21 cellular contexts compared by ENCODE assay signal in genomic region chr13:113527272-113527958, GRCh38. TPM values are rescaled to one million over a fixed set of nuclear protein-coding genes. Genes with fewer than 3 reads are reported as not detected.
DNase-seq lines count a peak whose midpoint lies in the region; ATAC-seq and TF ChIP-seq lines count a peak whose summit lies in the region.
"Had no signal": no experiment of that assay in that cellular context is flagged by ENCODE, and none has a peak within 500 bp of the region (broad histone marks: within the 10 kb centered on the region; RNA-seq: fewer than 3 reads in every experiment).

No MANE protein-coding gene starts in this region.

- H3K27me3 ChIP-seq in HL-60 (ENCODE audit: insufficient read depth, poor library complexity, severe bottlenecking) (no peaks in the 10 kb centered on the region), WERI-Rb-1 (ENCODE audit: insufficient read depth, low read depth, severe bottlenecking) (no peaks in the 10 kb centered on the region), neutrophil (no peaks in the 10 kb centered on the region), gastroesophageal sphincter (no peaks in the 10 kb centered on the region)
- H3K27me3 ChIP-seq: body of pancreas, colonic mucosa had no signal

- no peak for TF ChIP-seq EP300 in gastroesophageal sphincter (IDR thresholded peaks at IDR 0.05)

- H3K9me3 ChIP-seq in WERI-Rb-1 (ENCODE audit: severe bottlenecking) (no peaks in the 10 kb centered on the region), neutrophil (no peaks in the 10 kb centered on the region), gastroesophageal sphincter (no peaks in the 10 kb centered on the region)
- H3K9me3 ChIP-seq: body of pancreas, colonic mucosa, SK-N-SH had no signal

- TF ChIP-seq CTCF in HL-60 (IDR thresholded peaks at IDR 0.05; ENCODE audit: insufficient read depth, low read length) (no peak), WERI-Rb-1 (IDR thresholded peaks at IDR 0.05; ENCODE audit: low read depth, low read length) (no peak), neutrophil (IDR thresholded peaks at IDR 0.05) (no peak), gastroesophageal sphincter (IDR thresholded peaks at IDR 0.05) (no peak)

- 84 to 88% methylated on average over 9 to 19 of the region's 19 CpGs for WGBS in gastroesophageal sphincter (ENCODE audit: low coverage in 1 of 2), 2 donors

- ATAC-seq in gastroesophageal sphincter, result no peak
- ATAC-seq in HG02885 (IDR thresholded peaks at IDR 0.05; ENCODE audit: poor library complexity, unreplicated experiment), result no peak
- ATAC-seq: activated T-cell treated with anti-CD3 and anti-CD28 coated beads, Interleukin-2, amount 50 U/mL, for 4 hours; body of pancreas had no signal

- peaks cover 76% of the 10 kb centered on the region for H3K36me3 ChIP-seq in WERI-Rb-1
- H3K36me3 ChIP-seq in neutrophil, result peaks cover 55% of the 10 kb centered on the region
- H3K36me3 ChIP-seq in gastroesophageal sphincter, result peaks cover 0 to 89% of the 10 kb centered on the region in 2 donors
- H3K36me3 ChIP-seq: colonic mucosa had no signal

- H3K4me1 ChIP-seq in neutrophil (ENCODE audit: control insufficient read depth in 1 of 2, insufficient read depth in 1 of 2, low read depth in 1 of 2, low read length in 1 of 2) (peaks cover 45 to 46% of the 10 kb centered on the region in 2 experiments), gastroesophageal sphincter (peaks cover 0 to 6% (median 0%) of the 10 kb centered on the region in 3 donors)
- H3K4me1 ChIP-seq: body of pancreas, colonic mucosa had no signal

- H3K4me3 ChIP-seq in HL-60 (replicated peaks; ENCODE audit: insufficient read depth, low read length) (no peak overlapping the region), WERI-Rb-1 (ENCODE audit: low read depth, low read length) (no peak overlapping the region), neutrophil (ENCODE audit: low read depth in 1 of 2, low read length in 1 of 2) (peak overlapping the region; percentile 33 to 38), gastroesophageal sphincter (no peak overlapping the region)
- H3K4me3 ChIP-seq: body of pancreas, colonic mucosa had no signal

- no peak for TF ChIP-seq POLR2A in gastroesophageal sphincter (IDR thresholded peaks at IDR 0.05)

- H3K27ac ChIP-seq in HL-60 (replicated peaks) (peak overlapping the region; percentile 45), WERI-Rb-1 (no peak overlapping the region), neutrophil (peak overlapping the region; percentile 85), gastroesophageal sphincter (no peak overlapping the region)
- H3K27ac ChIP-seq: body of pancreas, colonic mucosa had no signal

- DNase-seq in COLO668 (lab: John Stamatoyannopoulos, UW; ENCODE audit: unreplicated experiment) (peak; percentile 87), HL-60 (ENCODE audit: low read depth in 1 of 2, low spot score in 1 of 2) (peak in 1 of 2 experiments; percentile 66), WERI-Rb-1 (peak; percentile 7), NCI-H69 (lab: John Stamatoyannopoulos, UW) (no peak)
- DNase-seq: activated CD4-positive, alpha-beta T cell treated with anti-CD3 and anti-CD28 coated beads, Interleukin-2, amount 50 U/mL, for 48 hours; activated T-cell treated with anti-CD3 and anti-CD28 coated beads, Interleukin-2, amount 50 U/mL, for 4 hours; body of pancreas; colonic mucosa; DMS 273 treated with DMSO at 0.1 percent for 48 hours; foreskin fibroblast; HCEC 1CT; Karpas-422; NCI-H1436 treated with DMSO at 0.1 percent for 48 hours; NCI-H446 treated with DMSO at 0.1 percent for 48 hours; OCI-M1; SK-N-SH; stimulated activated CD4-positive, alpha-beta T cell treated with anti-CD3 and anti-CD28 coated beads, Interleukin-4, amount 100 ng/mL, for 4 hours; stimulated activated CD8-positive, alpha-beta memory T cell treated with anti-CD3 and anti-CD28 coated beads, Interleukin-4, amount 100 ng/mL, for 48 hours had no signal

RNA-seq across cellular contexts. Expression of gene DCUN1D2, which starts 36.9 kb away (rescaled TPM):
- 10 to 100 TPM; 12.3 to 20.2 (median 17.3) TPM for total RNA-seq in gastroesophageal sphincter

RNA-seq across cellular contexts. Expression of gene TFDP1, which starts 57.1 kb away (rescaled TPM):
- 10 to 100 TPM; 21.9 to 49.0 (median 29.2) TPM for total RNA-seq in gastroesophageal sphincter

Comparison
In these comparisons a context has a peak if more than half of its experiments do, and no peak if none do; other contexts are left out.
1. H3K27ac ChIP-seq: peak in HL-60 (single experiment) and neutrophil (single experiment); none in WERI-Rb-1 (single experiment) and gastroesophageal sphincter (0 of 4).
2. H3K4me3 ChIP-seq: peak in neutrophil (2 of 2); none in HL-60 (single experiment), WERI-Rb-1 (single experiment) and gastroesophageal sphincter (0 of 2).